In the genomic region with DNA sequence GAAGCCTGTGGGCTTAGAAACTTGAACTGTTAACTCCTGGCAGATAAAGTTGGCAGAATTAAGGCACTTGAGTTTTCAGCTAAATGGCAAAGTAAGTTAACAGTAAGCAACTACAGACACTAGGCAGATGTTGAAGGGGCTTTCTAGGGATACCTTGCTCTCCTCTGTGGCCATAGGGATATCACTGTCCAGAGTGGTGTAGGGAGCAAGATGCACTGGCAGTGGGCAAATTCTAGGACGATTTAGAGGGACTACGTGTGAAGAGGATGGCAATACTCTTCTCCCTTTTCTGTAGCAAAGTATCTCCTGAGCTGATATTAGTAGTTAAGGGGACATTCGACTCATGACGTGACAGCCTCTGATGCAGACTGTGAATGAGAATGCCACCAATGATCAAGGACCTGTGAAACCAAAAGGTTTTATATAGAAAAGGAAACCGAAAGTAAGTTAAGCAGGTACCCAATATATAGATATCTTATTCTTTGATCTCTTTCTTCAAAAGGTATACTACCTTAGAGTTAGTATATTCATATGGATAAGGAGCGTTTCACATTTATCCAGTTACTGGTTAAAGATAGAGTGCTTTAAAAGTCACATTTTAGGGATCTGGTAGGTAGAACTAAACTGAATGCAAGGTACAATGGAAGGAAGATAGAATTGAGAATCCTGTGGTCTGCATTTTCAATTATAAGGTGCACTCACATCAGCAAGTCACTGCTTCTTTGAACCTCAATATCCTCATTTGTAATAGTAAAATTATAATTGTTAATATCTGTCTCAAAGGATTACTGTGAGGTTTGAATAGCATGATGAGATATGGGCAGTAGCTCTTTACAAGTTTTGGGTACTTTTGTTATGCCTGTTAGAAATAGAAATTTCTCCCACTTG, we compare ENCODE assay signal across 8 cellular contexts.
DNase-seq lines count a peak whose midpoint lies in the region; ATAC-seq and TF ChIP-seq lines count a peak whose summit lies in the region.

No MANE protein-coding gene starts in this region.

- TF ChIP-seq CTCF in Calu3 (IDR thresholded peaks at IDR 0.05; ENCODE audit: unreplicated experiment), result no peak

- peaks cover 5% of the 10 kb centered on the region for H3K36me3 Mint-ChIP-seq in Calu3 (ENCODE audit: insufficient read depth, unreplicated experiment)

- BruUV-seq in Calu3 (replicated peaks; lab: Mats Ljungman, UMichigan), result no TSS peak

- peak overlapping the region; percentile 57 for H3K4me3 Mint-ChIP-seq in Calu3 (ENCODE audit: low read depth, unreplicated experiment)

- CTCF ChIA-PET in Calu3 (lab: Charles Lee), result interaction anchor here (0.6 kb wide), 1 partner anchor 54 kb away, joined by 4 read pairs; no protein-coding TSS in a partner anchor
- CTCF ChIA-PET in HEK293T (lab: Yijun Ruan, JAX), result no interaction called here

- peak; percentile 3 for DNase-seq in Calu3
- peak; percentile 82 for DNase-seq in OCI-M1 (lab: John Stamatoyannopoulos, UW)
- DNase-seq in middle frontal gyrus (ENCODE audit: extremely low spot score, low spot score), result no peak
- no peak for DNase-seq in HEK293T (ENCODE audit: extremely low spot score)
- no peak for DNase-seq in NCI-H187 treated with DMSO at 0.1 percent for 48 hours (lab: John Stamatoyannopoulos, UW)
- DNase-seq in NCI-H82 (lab: John Stamatoyannopoulos, UW), result no peak

- TF ChIP-seq POLR2A in GM19099 (IDR thresholded peaks at IDR 0.05; ENCODE audit: extremely low read depth, insufficient read length, low read depth), result peak; percentile 31

- intact Hi-C loops in Calu3 (cut with micrococcal nuclease; ENCODE audit: unreplicated experiment), result no loop called here

- H3K27ac Mint-ChIP-seq in Calu3 (ENCODE audit: unreplicated experiment), result peak overlapping the region; percentile 87

- peaks cover 2% of the 10 kb centered on the region for H3K9me3 Mint-ChIP-seq in Calu3 (ENCODE audit: low read depth, unreplicated experiment)

- POLR2A ChIA-PET in HEK293T (lab: Yijun Ruan, JAX), result no interaction called here

- H3K4me1 Mint-ChIP-seq in Calu3 (ENCODE audit: low read depth, unreplicated experiment), result peaks cover 28% of the 10 kb centered on the region

- peak; percentile 90 for ATAC-seq in HG03060 (IDR thresholded peaks at IDR 0.05; ENCODE audit: low read depth, unreplicated experiment)

- no peaks in the 10 kb centered on the region for H3K27me3 Mint-ChIP-seq in Calu3 (ENCODE audit: unreplicated experiment)

TF ChIP-seq in HEK293T, 16 proteins besides CTCF, POLR2A, EP300 and RAD21:
- TF ChIP-seq ELF4 (IDR thresholded peaks at IDR 0.05) (no peak), FOXK2 (IDR thresholded peaks at IDR 0.05) (no peak), NFRKB (IDR thresholded peaks at IDR 0.05) (no peak), FOXM1 (IDR thresholded peaks at IDR 0.05; ENCODE audit: borderline replicate concordance) (no peak), BHLHE40 (IDR thresholded peaks at IDR 0.05; ENCODE audit: borderline replicate concordance) (no peak), ZNF384 (IDR thresholded peaks at IDR 0.05) (no peak), HDGF (IDR thresholded peaks at IDR 0.05; ENCODE audit: borderline replicate concordance) (no peak), TARDBP (IDR thresholded peaks at IDR 0.05) (no peak), L3MBTL2 (conservative IDR thresholded peaks at IDR 0.05) (no peak), ARNT (IDR thresholded peaks at IDR 0.05) (no peak), FOXA1 (IDR thresholded peaks at IDR 0.05) (no peak)
- TF ChIP-seq, protein P1, sequence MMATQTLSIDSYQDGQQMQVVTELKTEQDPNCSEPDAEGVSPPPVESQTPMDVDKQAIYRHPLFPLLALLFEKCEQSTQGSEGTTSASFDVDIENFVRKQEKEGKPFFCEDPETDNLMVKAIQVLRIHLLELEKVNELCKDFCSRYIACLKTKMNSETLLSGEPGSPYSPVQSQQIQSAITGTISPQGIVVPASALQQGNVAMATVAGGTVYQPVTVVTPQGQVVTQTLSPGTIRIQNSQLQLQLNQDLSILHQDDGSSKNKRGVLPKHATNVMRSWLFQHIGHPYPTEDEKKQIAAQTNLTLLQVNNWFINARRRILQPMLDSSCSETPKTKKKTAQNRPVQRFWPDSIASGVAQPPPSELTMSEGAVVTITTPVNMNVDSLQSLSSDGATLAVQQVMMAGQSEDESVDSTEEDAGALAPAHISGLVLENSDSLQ (IDR thresholded peaks at IDR 0.05), result no peak

Comparison
In these comparisons a context has a peak if more than half of its experiments do, and no peak if none do; other contexts are left out.
1. DNase-seq: peak in Calu3 (single experiment) and OCI-M1 (single experiment); none in middle frontal gyrus (single experiment), HEK293T (single experiment), NCI-H187 treated with DMSO at 0.1 percent for 48 hours (single experiment) and NCI-H82 (single experiment).